ENCODE assay signal across 14 cellular contexts in genomic region chr3:9794400-9794799, GRCh38. TPM values are rescaled to one million over a fixed set of nuclear protein-coding genes. Genes with fewer than 3 reads are reported as not detected.
DNase-seq lines count a peak whose midpoint lies in the region; ATAC-seq, FAIRE-seq and TF ChIP-seq lines count a peak whose summit lies in the region.
"Had no signal": no experiment of that assay in that cellular context is flagged by ENCODE, and none has a peak within 500 bp of the region (broad histone marks: within the 10 kb centered on the region; RNA-seq: fewer than 3 reads in every experiment).

No MANE protein-coding gene starts in this region.

- H3K27ac Mint-ChIP-seq in CD4-positive, alpha-beta memory T cell = peak overlapping the region; percentile 14 to 99 (median 92)
- H3K27ac Mint-ChIP-seq in activated naive CD8-positive, alpha-beta T cell treated with anti-CD3 and anti-CD28 coated beads for 36 hours = peak overlapping the region; percentile 99
- peak overlapping the region; percentile 94 to 99 for H3K27ac Mint-ChIP-seq in natural killer cell

- no peak overlapping the region for H3K9ac ChIP-seq in GM23248

- in situ Hi-C loops in GM23248 (cut with MboI) = no loop called here

- no peaks in the 10 kb centered on the region for H3K9me3 Mint-ChIP-seq in CD4-positive, alpha-beta memory T cell
- H3K9me3 Mint-ChIP-seq in activated naive CD8-positive, alpha-beta T cell treated with anti-CD3 and anti-CD28 coated beads for 36 hours = no peaks in the 10 kb centered on the region
- no peaks in the 10 kb centered on the region for H3K9me3 Mint-ChIP-seq in natural killer cell

- H3K36me3 ChIP-seq in CD4-positive, alpha-beta memory T cell (ENCODE audit: insufficient read depth, low read length) = peaks cover 23% of the 10 kb centered on the region
- peaks cover 23% of the 10 kb centered on the region for H3K36me3 ChIP-seq in GM23248 (ENCODE audit: low read depth)

- H3K27me3 ChIP-seq in CD4-positive, alpha-beta memory T cell (ENCODE audit: insufficient read depth, low read length) = no peaks in the 10 kb centered on the region
- H3K27me3 ChIP-seq in GM23248 (replicated peaks; ENCODE audit: insufficient read depth) = no peaks in the 10 kb centered on the region
- H3K27me3 ChIP-seq: dorsolateral prefrontal cortex, heart left ventricle had no signal

- no peak overlapping the region for H2AFZ ChIP-seq in GM23248

- POLR2A ChIA-PET in CD4-positive, alpha-beta memory T cell (lab: Charles Lee; ENCODE audit: partially characterized antibody) = interaction anchor here (0.6 to 2.7 kb wide), 4 partner anchors 10 to 57 kb away, joined by 3 to 60 read pairs (median 28); partner anchors contain the start of genes OGG1 and TTLL3

- H3K4me2 ChIP-seq in GM23248 (ENCODE audit: unreplicated experiment) = peak overlapping the region; percentile 97

- no peak for TF ChIP-seq CTCF in natural killer cell (IDR thresholded peaks at IDR 0.05)

- peak overlapping the region; percentile 81 to 99 (median 97) for H3K4me3 Mint-ChIP-seq in CD4-positive, alpha-beta memory T cell
- peak overlapping the region; percentile 98 for H3K4me3 Mint-ChIP-seq in activated naive CD8-positive, alpha-beta T cell treated with anti-CD3 and anti-CD28 coated beads for 36 hours
- H3K4me3 Mint-ChIP-seq in natural killer cell = peak overlapping the region; percentile 92

- peaks cover 10% of the 10 kb centered on the region for H3F3A ChIP-seq in GM23248 (ENCODE audit: insufficient read depth)

- no peaks in the 10 kb centered on the region for H3K9me3 ChIP-seq in CD4-positive, alpha-beta memory T cell (ENCODE audit: control insufficient read depth in 1 of 2, low read length in 2 of 2)
- no peaks in the 10 kb centered on the region for H3K9me3 ChIP-seq in GM23248 (ENCODE audit: low read depth)
- H3K9me3 ChIP-seq: heart left ventricle had no signal

- WGBS in GM23248 (ENCODE audit: low coverage in 1 of 2, low lambda C conversion rate in 2 of 2, missing lambda C conversion rate in 2 of 2), 2 experiments = 97 to 98% methylated on average over 11 of the region's 11 CpGs

- CTCF ChIA-PET in CD4-positive, alpha-beta memory T cell (lab: Charles Lee; ENCODE audit: partially characterized antibody) = no interaction called here

- no peak overlapping the region for H3K27ac ChIP-seq in CD4-positive, alpha-beta memory T cell (ENCODE audit: low read depth, low read length)
- no peak overlapping the region for H3K27ac ChIP-seq in GM23248

- peak overlapping the region in 1 of 2 donors; percentile 91 for H3K4me3 ChIP-seq in CD4-positive, alpha-beta memory T cell (ENCODE audit: low read length in 2 of 2)
- peak overlapping the region; percentile 99; the same call in 1 of the 2 replicates for H3K4me3 ChIP-seq in GM23248

- H4K20me1 ChIP-seq in GM23248 (ENCODE audit: insufficient read depth) = no peaks in the 10 kb centered on the region

- H3K9me2 ChIP-seq in GM23248 (ENCODE audit: insufficient read depth) = no peaks in the 10 kb centered on the region

- no peak for FAIRE-seq in GM12892 (lab: Jason Lieb, UNC)
- FAIRE-seq: TTC549 had no signal

- ATAC-seq in natural killer cell (no peak), HG02759 (IDR thresholded peaks at IDR 0.05; ENCODE audit: unreplicated experiment) (no peak)
- ATAC-seq: heart left ventricle had no signal

- intact Hi-C loops in CD4-positive, alpha-beta memory T cell (cut with micrococcal nuclease) = no loop called here
- intact Hi-C loops in natural killer cell (cut with micrococcal nuclease) = loop anchor here (5.0 kb wide), 1 partner anchor 62 kb away; the partner anchor contains the start of gene BRPF1
- intact Hi-C loops in head of caudate nucleus (cut with DNase I) = loop anchor here (5.0 kb wide), 3 partner anchors 47 to 62 kb away; partner anchors contain the start of genes BRPF1, OGG1 and RPUSD3

- H3K79me2 ChIP-seq in GM23248 (ENCODE audit: insufficient read depth) = peaks cover 88% of the 10 kb centered on the region

- peaks cover 34 to 66% of the 10 kb centered on the region in 2 donors for H3K36me3 Mint-ChIP-seq in CD4-positive, alpha-beta memory T cell
- H3K36me3 Mint-ChIP-seq in activated naive CD8-positive, alpha-beta T cell treated with anti-CD3 and anti-CD28 coated beads for 36 hours = peaks cover 37% of the 10 kb centered on the region
- no peaks in the 10 kb centered on the region for H3K36me3 Mint-ChIP-seq in natural killer cell

- no peak; the same call in 1 of the 2 replicates for TF ChIP-seq POLR2A in GM12892 (IDR thresholded peaks at IDR 0.05; ENCODE audit: low read depth, low read length)

- H3K4me1 Mint-ChIP-seq in CD4-positive, alpha-beta memory T cell = peaks cover 41 to 78% (median 55%) of the 10 kb centered on the region in 4 donors
- H3K4me1 Mint-ChIP-seq in activated naive CD8-positive, alpha-beta T cell treated with anti-CD3 and anti-CD28 coated beads for 36 hours = peaks cover 41% of the 10 kb centered on the region
- peaks cover 61 to 67% of the 10 kb centered on the region in 2 donors for H3K4me1 Mint-ChIP-seq in natural killer cell

- no peaks in the 10 kb centered on the region for H3K27me3 Mint-ChIP-seq in CD4-positive, alpha-beta memory T cell
- no peaks in the 10 kb centered on the region for H3K27me3 Mint-ChIP-seq in activated naive CD8-positive, alpha-beta T cell treated with anti-CD3 and anti-CD28 coated beads for 36 hours
- H3K27me3 Mint-ChIP-seq in natural killer cell (ENCODE audit: low read depth in 2 of 2) = no peaks in the 10 kb centered on the region

- DNase-seq in CD4-positive, alpha-beta memory T cell = no peak
- DNase-seq in GM23248 = no peak
- DNase-seq in activated naive CD8-positive, alpha-beta T cell treated with anti-CD3 and anti-CD28 coated beads for 36 hours = no peak
- no peak for DNase-seq in natural killer cell
- no peak for DNase-seq in AG20443 (ENCODE audit: low spot score)
- DNase-seq in GM12892 (ENCODE audit: insufficient read length) = no peak
- no peak for DNase-seq in head of caudate nucleus
- DNase-seq: DMS79, dorsolateral prefrontal cortex, heart left ventricle, mesendoderm, NCI-H2029 treated with DMSO at 0.1 percent for 48 hours had no signal

- peaks cover 59% of the 10 kb centered on the region for H3K4me1 ChIP-seq in CD4-positive, alpha-beta memory T cell (ENCODE audit: insufficient read depth, low read length)
- H3K4me1 ChIP-seq in GM23248 (ENCODE audit: insufficient read depth) = peaks cover 13% of the 10 kb centered on the region

RNA-seq across cellular contexts. Expression of gene ARPC4, which starts 1.5 kb away (rescaled TPM):
- total RNA-seq in CD4-positive, alpha-beta memory T cell = 100 to 1,000 TPM; 164 to 168 TPM
- polyA plus RNA-seq in CD4-positive, alpha-beta memory T cell = 100 to 1,000 TPM; 235 to 287 TPM
- total RNA-seq in GM23248 (2014; rRNA removed; shearing (Covaris generic)) = 315 and 325 TPM in 2 replicates
- 182 and 190 TPM in 2 replicates for polyA plus RNA-seq in GM23248 (2016; fragmentation: Nextera tagmentation; extraction: Ambion mirVana)
- 100 to 1,000 TPM; 251 to 253 TPM for total RNA-seq in activated naive CD8-positive, alpha-beta T cell treated with anti-CD3 and anti-CD28 coated beads for 36 hours
- 100 to 1,000 TPM; 282 to 288 (median 285) TPM for total RNA-seq in natural killer cell
- 209 TPM for polyA plus RNA-seq in GM12892 (2012; ENCODE audit: missing spikeins)

RNA-seq across cellular contexts. Expression of gene TADA3, which starts 2.1 kb away (rescaled TPM):
- total RNA-seq in CD4-positive, alpha-beta memory T cell = 10 to 100 TPM; 37.6 to 41.4 TPM
- polyA plus RNA-seq in CD4-positive, alpha-beta memory T cell = 10 to 100 TPM; 35.3 to 54.6 TPM
- 131 and 135 TPM in 2 replicates for total RNA-seq in GM23248 (2014; rRNA removed; shearing (Covaris generic))
- polyA plus RNA-seq in GM23248 (2016; fragmentation: Nextera tagmentation; extraction: Ambion mirVana) = 85.1 and 87.7 TPM in 2 replicates
- 10 to 100 TPM; 49.5 to 50.8 TPM for total RNA-seq in activated naive CD8-positive, alpha-beta T cell treated with anti-CD3 and anti-CD28 coated beads for 36 hours
- 10 to 100 TPM; 59.2 to 73.7 (median 69.2) TPM for total RNA-seq in natural killer cell
- 30.4 TPM for polyA plus RNA-seq in GM12892 (2012; ENCODE audit: missing spikeins)

RNA-seq across cellular contexts. Expression of gene TTLL3, which starts 15.7 kb away (rescaled TPM):
- total RNA-seq in CD4-positive, alpha-beta memory T cell = 10 to 100 TPM; 81.4 to 91.7 TPM
- polyA plus RNA-seq in CD4-positive, alpha-beta memory T cell = 1 to 10 TPM; 3.0 to 5.9 TPM
- total RNA-seq in GM23248 (2014; rRNA removed; shearing (Covaris generic)) = 30.3 and 31.1 TPM in 2 replicates
- 20.1 and 26.9 TPM in 2 replicates for polyA plus RNA-seq in GM23248 (2016; fragmentation: Nextera tagmentation; extraction: Ambion mirVana)
- 10 to 100 TPM; 22.7 to 23.8 TPM for total RNA-seq in activated naive CD8-positive, alpha-beta T cell treated with anti-CD3 and anti-CD28 coated beads for 36 hours
- total RNA-seq in natural killer cell = 100 to 1,000 TPM; 133 to 137 (median 136) TPM
- polyA plus RNA-seq in GM12892 (2012; ENCODE audit: missing spikeins) = 33.8 TPM

RNA-seq across cellular contexts. Expression of gene CAMK1, which starts 24.7 kb away (rescaled TPM):
- total RNA-seq in CD4-positive, alpha-beta memory T cell = 1 to 10 TPM; 2.1 to 2.6 TPM
- 1 to 10 TPM; 3.5 to 5.8 TPM for polyA plus RNA-seq in CD4-positive, alpha-beta memory T cell
- 26.9 and 30.6 TPM in 2 replicates for total RNA-seq in GM23248 (2014; rRNA removed; shearing (Covaris generic))
- 27.7 and 28.3 TPM in 2 replicates for polyA plus RNA-seq in GM23248 (2016; fragmentation: Nextera tagmentation; extraction: Ambion mirVana)
- 10 to 100 TPM; 24.8 to 25.7 TPM for total RNA-seq in activated naive CD8-positive, alpha-beta T cell treated with anti-CD3 and anti-CD28 coated beads for 36 hours
- total RNA-seq in natural killer cell = 10 to 100 TPM in 1 of 3 donors, 1 to 10 TPM in 2; 7.4 to 20.4 (median 8.7) TPM
- 3.3 TPM for polyA plus RNA-seq in GM12892 (2012; ENCODE audit: missing spikeins)

RNA-seq across cellular contexts. Expression of gene OGG1, which starts 44.6 kb away (rescaled TPM):
- total RNA-seq in CD4-positive, alpha-beta memory T cell = 10 to 100 TPM; 40.4 to 46.9 TPM
- polyA plus RNA-seq in CD4-positive, alpha-beta memory T cell = 10 to 100 TPM; 29.2 to 31.5 TPM
- 18.0 and 36.5 TPM in 2 replicates for total RNA-seq in GM23248 (2014; rRNA removed; shearing (Covaris generic))
- polyA plus RNA-seq in GM23248 (2016; fragmentation: Nextera tagmentation; extraction: Ambion mirVana) = 23.0 and 24.6 TPM in 2 replicates
- 10 to 100 TPM; 27.0 to 30.0 TPM for total RNA-seq in activated naive CD8-positive, alpha-beta T cell treated with anti-CD3 and anti-CD28 coated beads for 36 hours
- total RNA-seq in natural killer cell = 10 to 100 TPM; 33.4 to 52.1 (median 34.7) TPM
- polyA plus RNA-seq in GM12892 (2012; ENCODE audit: missing spikeins) = 18.4 TPM
